In the genomic region with DNA sequence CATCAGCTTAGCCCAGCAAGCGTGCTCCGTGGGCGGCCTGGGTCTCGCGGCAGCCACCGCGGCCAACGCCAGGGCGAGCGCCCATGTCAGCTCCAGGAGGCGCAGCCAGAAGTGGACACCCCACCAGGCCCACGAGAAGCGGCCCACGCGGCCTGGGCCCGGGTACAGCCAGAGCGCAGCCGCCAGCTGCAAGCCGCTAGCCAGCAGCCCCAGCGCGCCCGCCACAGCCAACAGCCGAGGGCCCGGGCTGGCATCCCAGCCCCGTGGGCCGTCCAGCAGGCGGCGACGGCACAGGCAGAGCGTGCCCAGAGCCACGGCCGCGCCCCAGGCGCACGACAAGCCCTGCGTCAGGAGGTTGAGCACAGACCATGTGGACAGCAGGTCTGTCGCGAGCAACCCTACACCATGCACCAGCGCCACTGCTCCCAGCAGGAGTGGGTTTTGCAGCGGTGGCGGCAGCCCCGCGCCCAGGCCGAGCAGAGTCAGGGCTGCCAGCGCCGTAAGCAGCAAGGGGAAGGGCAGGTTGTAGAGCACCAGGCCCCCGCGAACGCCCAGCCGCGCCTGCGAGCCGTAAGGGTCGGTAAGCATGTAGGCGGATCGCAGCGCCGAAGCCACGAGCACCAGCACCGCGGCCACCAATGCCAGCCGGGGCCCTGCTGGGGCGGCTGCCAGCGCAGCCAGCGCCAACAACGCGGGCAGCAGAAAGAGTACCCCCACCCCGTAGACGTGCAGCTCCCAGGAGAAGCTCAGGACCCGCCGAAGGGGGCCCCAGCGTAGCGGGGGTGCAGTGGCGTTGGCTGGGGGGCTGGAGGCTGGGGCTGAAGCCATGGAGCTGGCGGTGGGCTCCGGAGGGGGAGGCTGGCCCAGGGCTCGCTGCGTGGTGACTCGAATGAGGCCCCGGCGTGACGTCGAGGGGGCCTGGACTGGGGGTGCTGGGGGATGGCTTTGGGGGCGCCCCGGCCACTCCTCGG, we compare ENCODE assay signal across 9 cellular contexts. TPM values are rescaled to one million over a fixed set of nuclear protein-coding genes. Genes with fewer than 3 reads are reported as not detected.
DNase-seq lines count a peak whose midpoint lies in the region; ATAC-seq and TF ChIP-seq lines count a peak whose summit lies in the region.
"Had no signal": no experiment of that assay in that cellular context is flagged by ENCODE, and none has a peak within 500 bp of the region (broad histone marks: within the 10 kb centered on the region; RNA-seq: fewer than 3 reads in every experiment).

No MANE protein-coding gene starts in this region.

- ATAC-seq in GM18873 (IDR thresholded peaks at IDR 0.05; ENCODE audit: low FRiP score, unreplicated experiment): no peak
- no peak for ATAC-seq in HG02870 (IDR thresholded peaks at IDR 0.05; ENCODE audit: unreplicated experiment)

- H3K9me3 ChIP-seq in ascending aorta: no peaks in the 10 kb centered on the region

- TF ChIP-seq CTCF in ascending aorta (IDR thresholded peaks at IDR 0.05) (peak; percentile 56 to 74 (median 61)), retinal pigment epithelial cell (conservative IDR thresholded peaks at IDR 0.05; ENCODE audit: low read depth, low read length) (peak; percentile 54)

- peaks cover 6 to 9% of the 10 kb centered on the region in 2 donors for H3K36me3 ChIP-seq in ascending aorta

- H3K4me3 ChIP-seq in ascending aorta: peak overlapping the region; percentile 76 to 80
- peak overlapping the region; percentile 54 for H3K4me3 ChIP-seq in retinal pigment epithelial cell (ENCODE audit: low read length)
- H3K4me3 ChIP-seq: BLaER1 treated with 17β-estradiol and CSF1 and Interleukin-3, amounts not matched to agents 10 nM and 100 nM had no signal

- peaks cover 5 to 15% of the 10 kb centered on the region in 2 donors for H3K4me1 ChIP-seq in ascending aorta

- DNase-seq in NCI-H1417 (lab: John Stamatoyannopoulos, UW) (peak; percentile 27 to 57 (median 28)), NCI-H1417 treated with DMSO at 0.1 percent for 48 hours (lab: John Stamatoyannopoulos, UW) (no peak), ascending aorta (ENCODE audit: low spot score in 2 of 2) (peak in 1 of 2 donors; percentile 88), hippocampal formation (lab: John Stamatoyannopoulos, UW) (peak; percentile 37 to 64), retinal pigment epithelial cell (ENCODE audit: low read depth) (no peak), cortex of kidney (lab: John Stamatoyannopoulos, UW) (no peak)

- no peaks in the 10 kb centered on the region for H3K27me3 ChIP-seq in ascending aorta
- H3K27me3 ChIP-seq: BLaER1 treated with 17β-estradiol and CSF1 and Interleukin-3, amounts not matched to agents 10 nM and 100 nM had no signal

- intact Hi-C loops in ascending aorta (cut with DNase I): loop anchor here (1.0 to 2.0 kb wide), 4 partner anchors 29 to 167 kb away; a partner anchor contains a TSS

- H3K27ac ChIP-seq in ascending aorta: peak overlapping the region; percentile 71 to 81
- H3K27ac ChIP-seq: BLaER1 treated with 17β-estradiol and CSF1 and Interleukin-3, amounts not matched to agents 10 nM and 100 nM had no signal

RNA-seq across cellular contexts. Expression of a gene that starts 4.9 kb away (rescaled TPM):
- 1.1 TPM for total RNA-seq in ascending aorta

RNA-seq across cellular contexts. Expression of a gene that starts 13.7 kb away (rescaled TPM):
- total RNA-seq in ascending aorta: 35.8 TPM

RNA-seq across cellular contexts. Expression of a gene that starts 30.4 kb away (rescaled TPM):
- 82.5 TPM for total RNA-seq in ascending aorta

RNA-seq across cellular contexts. Expression of a gene that starts 39.3 kb away (rescaled TPM):
- total RNA-seq in ascending aorta: 12.3 TPM

RNA-seq across cellular contexts. Expression of a gene that starts 44.7 kb away (rescaled TPM):
- 21.7 TPM for total RNA-seq in ascending aorta

Comparison
In these comparisons a context has a peak if more than half of its experiments do, and no peak if none do; other contexts are left out.
1. DNase-seq: peak in NCI-H1417 (3 of 3) and hippocampal formation (2 of 2); none in NCI-H1417 treated with DMSO at 0.1 percent for 48 hours (single experiment), retinal pigment epithelial cell (single experiment) and cortex of kidney (single experiment).